23 cellular contexts compared by ENCODE assay signal in genomic region chr20:5570031-5570430, GRCh38. TPM values are rescaled to one million over a fixed set of nuclear protein-coding genes. Genes with fewer than 3 reads are reported as not detected.
DNase-seq lines count a peak whose midpoint lies in the region; ATAC-seq and TF ChIP-seq lines count a peak whose summit lies in the region.
"Had no signal": no experiment of that assay in that cellular context is flagged by ENCODE, and none has a peak within 500 bp of the region (broad histone marks: within the 10 kb centered on the region; RNA-seq: fewer than 3 reads in every experiment).

No MANE protein-coding gene starts in this region.

- POLR2A ChIA-PET in activated CD8-positive, alpha-beta T cell treated with anti-CD3 and anti-CD28 coated beads for 36 hours (lab: Charles Lee) = no interaction called here
- POLR2A ChIA-PET in activated CD8-positive, alpha-beta T cell treated with anti-CD3 and anti-CD28 coated beads, Interleukin-2, amount 10 ng/mL, durations not matched to agents 7 days and 5 days (lab: Charles Lee) = no interaction called here

- peak overlapping the region; percentile 43; the same call in 1 of the 2 replicates for H2AFZ ChIP-seq in Karpas-422 (ENCODE audit: low read length)
- no peak overlapping the region for H2AFZ ChIP-seq in osteoblast (ENCODE audit: low read length)
- H2AFZ ChIP-seq in mesenchymal stem cell (ENCODE audit: low read depth, low read length) = no peak overlapping the region

- 100% methylated on average over 3 of the region's 4 CpGs for WGBS in mesenchymal stem cell

- no peak overlapping the region for H2BK15ac ChIP-seq in mesenchymal stem cell (ENCODE audit: low read depth, poor library complexity, severe bottlenecking)

- H3K79me2 ChIP-seq in Karpas-422 (ENCODE audit: low read length) (no peaks in the 10 kb centered on the region), osteoblast (ENCODE audit: insufficient read depth, low read length) (no peaks in the 10 kb centered on the region)

- H2BK12ac ChIP-seq in mesenchymal stem cell (ENCODE audit: low read length in 2 of 2) = no peak overlapping the region

- intact Hi-C loops in activated CD8-positive, alpha-beta T cell treated with anti-CD3 and anti-CD28 coated beads for 36 hours (cut with micrococcal nuclease) = no loop called here

- H3K27me3 ChIP-seq in Karpas-422 (ENCODE audit: low read length) = no peaks in the 10 kb centered on the region
- no peaks in the 10 kb centered on the region for H3K27me3 ChIP-seq in osteoblast (ENCODE audit: insufficient read depth, low read length)
- H3K27me3 ChIP-seq in mesenchymal stem cell (ENCODE audit: control insufficient read depth in 1 of 2, insufficient read depth in 1 of 2, low read length in 2 of 2) = no peaks in the 10 kb centered on the region
- H3K27me3 ChIP-seq: BLaER1, breast epithelium, colonic mucosa, ovary, upper lobe of left lung had no signal

- H3K4me3 Mint-ChIP-seq in activated CD8-positive, alpha-beta T cell treated with anti-CD3 and anti-CD28 coated beads for 36 hours = no peak overlapping the region
- H3K4me3 Mint-ChIP-seq in activated CD8-positive, alpha-beta T cell treated with anti-CD3 and anti-CD28 coated beads, Interleukin-2, amount 10 ng/mL, durations not matched to agents 7 days and 5 days = no peak overlapping the region
- no peak overlapping the region for H3K4me3 Mint-ChIP-seq in effector memory CD8-positive, alpha-beta T cell
- no peak overlapping the region for H3K4me3 Mint-ChIP-seq in stimulated activated effector memory CD8-positive, alpha-beta T cell treated with anti-CD3 and anti-CD28 coated beads, Interleukin-12 subunit alpha, Interleukin-12 subunit beta, amount 100 ng/mL, for 72 hours

- no peak overlapping the region for H3K18ac ChIP-seq in mesenchymal stem cell (ENCODE audit: low read depth in 1 of 2, low read length in 2 of 2)

- no peak overlapping the region for H4K91ac ChIP-seq in mesenchymal stem cell (ENCODE audit: low read length)

- no peaks in the 10 kb centered on the region for H3K9me2 ChIP-seq in Karpas-422 (replicated peaks; ENCODE audit: insufficient read depth, low read length)

- no peak overlapping the region for H3K4ac ChIP-seq in mesenchymal stem cell (ENCODE audit: low read depth in 1 of 2, low read length in 2 of 2)

- no peak overlapping the region for H2BK5ac ChIP-seq in mesenchymal stem cell (ENCODE audit: low read depth, low read length, poor library complexity, severe bottlenecking)

- DNase-seq in activated CD8-positive, alpha-beta T cell treated with anti-CD3 and anti-CD28 coated beads for 36 hours = no peak
- DNase-seq in activated CD8-positive, alpha-beta T cell treated with anti-CD3 and anti-CD28 coated beads, Interleukin-2, amount 10 ng/mL, durations not matched to agents 7 days and 5 days = no peak
- DNase-seq in Karpas-422 (no peak), osteoblast (ENCODE audit: insufficient read length, low spot score, missing footprints) (no peak), mesenchymal stem cell (no peak)
- no peak for DNase-seq in effector memory CD8-positive, alpha-beta T cell
- no peak for DNase-seq in stimulated activated effector memory CD8-positive, alpha-beta T cell treated with anti-CD3 and anti-CD28 coated beads, Interleukin-12 subunit alpha, Interleukin-12 subunit beta, amount 100 ng/mL, for 72 hours (ENCODE audit: low spot score in 2 of 2)
- DNase-seq: activated CD4-positive, alpha-beta T cell treated with anti-CD3 and anti-CD28 coated beads, Interleukin-2, amount 50 U/mL, for 48 hours; activated T-cell treated with anti-CD3 and anti-CD28 coated beads, Interleukin-2, amount 50 U/mL, for 1 hour; colonic mucosa; glutamatergic neuron; GOT3; NCI-H1105; NCI-H2081; NCI-H345; NCI-H82; ovary; right cardiac atrium; Right ventricle myocardium superior; upper lobe of left lung had no signal

- H4K8ac ChIP-seq in mesenchymal stem cell (ENCODE audit: low read length) = no peak overlapping the region

- no peak overlapping the region for H2AK5ac ChIP-seq in mesenchymal stem cell (ENCODE audit: low read length, severe bottlenecking)

- peaks cover 22% of the 10 kb centered on the region for H3K4me1 Mint-ChIP-seq in activated CD8-positive, alpha-beta T cell treated with anti-CD3 and anti-CD28 coated beads for 36 hours (ENCODE audit: low read depth)
- peaks cover 15% of the 10 kb centered on the region for H3K4me1 Mint-ChIP-seq in activated CD8-positive, alpha-beta T cell treated with anti-CD3 and anti-CD28 coated beads, Interleukin-2, amount 10 ng/mL, durations not matched to agents 7 days and 5 days (ENCODE audit: low read depth)
- H3K4me1 Mint-ChIP-seq in effector memory CD8-positive, alpha-beta T cell (ENCODE audit: low read depth in 2 of 2) = peaks cover 7 to 10% of the 10 kb centered on the region in 2 donors
- H3K4me1 Mint-ChIP-seq in stimulated activated effector memory CD8-positive, alpha-beta T cell treated with anti-CD3 and anti-CD28 coated beads, Interleukin-12 subunit alpha, Interleukin-12 subunit beta, amount 100 ng/mL, for 72 hours = peaks cover 19% of the 10 kb centered on the region

- TF ChIP-seq CTCF in activated CD8-positive, alpha-beta T cell treated with anti-CD3 and anti-CD28 coated beads for 36 hours (IDR thresholded peaks at IDR 0.05) = no peak
- TF ChIP-seq CTCF in osteoblast (IDR thresholded peaks at IDR 0.05; ENCODE audit: extremely low read depth, low read depth, low read length) = no peak

- peaks cover 5% of the 10 kb centered on the region; the same call in 1 of the 2 replicates for H3K36me3 ChIP-seq in Karpas-422 (ENCODE audit: insufficient read depth, low read length)
- H3K36me3 ChIP-seq in osteoblast (ENCODE audit: insufficient read depth, low read length) = peaks cover 79% of the 10 kb centered on the region
- peaks cover 4 to 88% of the 10 kb centered on the region in 2 experiments for H3K36me3 ChIP-seq in mesenchymal stem cell (ENCODE audit: control insufficient read depth in 1 of 2, insufficient read depth in 2 of 2, low read depth in 1 of 2, low read length in 2 of 2)
- H3K36me3 ChIP-seq: colonic mucosa, ovary had no signal

- H3K4me1 ChIP-seq in Karpas-422 (ENCODE audit: low read length) (peaks cover 14% of the 10 kb centered on the region), osteoblast (ENCODE audit: insufficient read depth, low read length) (no peaks in the 10 kb centered on the region), mesenchymal stem cell (ENCODE audit: control insufficient read depth, insufficient read depth, low read depth, low read length) (no peaks in the 10 kb centered on the region)
- H3K4me1 ChIP-seq: breast epithelium, colonic mucosa had no signal

- no peaks in the 10 kb centered on the region for H3K27me3 Mint-ChIP-seq in activated CD8-positive, alpha-beta T cell treated with anti-CD3 and anti-CD28 coated beads for 36 hours
- no peaks in the 10 kb centered on the region for H3K27me3 Mint-ChIP-seq in activated CD8-positive, alpha-beta T cell treated with anti-CD3 and anti-CD28 coated beads, Interleukin-2, amount 10 ng/mL, durations not matched to agents 7 days and 5 days (ENCODE audit: low read depth)
- H3K27me3 Mint-ChIP-seq in effector memory CD8-positive, alpha-beta T cell = no peaks in the 10 kb centered on the region

- no peak overlapping the region for H3K14ac ChIP-seq in mesenchymal stem cell (ENCODE audit: low read length in 2 of 2)

- H3K23ac ChIP-seq in mesenchymal stem cell (ENCODE audit: low read length in 2 of 2) = no peak overlapping the region

- peaks cover 43% of the 10 kb centered on the region for H3K36me3 Mint-ChIP-seq in activated CD8-positive, alpha-beta T cell treated with anti-CD3 and anti-CD28 coated beads for 36 hours (ENCODE audit: low read depth)
- H3K36me3 Mint-ChIP-seq in activated CD8-positive, alpha-beta T cell treated with anti-CD3 and anti-CD28 coated beads, Interleukin-2, amount 10 ng/mL, durations not matched to agents 7 days and 5 days (ENCODE audit: low read depth) = peaks cover 45% of the 10 kb centered on the region
- peaks cover 79% of the 10 kb centered on the region for H3K36me3 Mint-ChIP-seq in effector memory CD8-positive, alpha-beta T cell (ENCODE audit: insufficient read depth)
- peaks cover 100% of the 10 kb centered on the region for H3K36me3 Mint-ChIP-seq in stimulated activated effector memory CD8-positive, alpha-beta T cell treated with anti-CD3 and anti-CD28 coated beads, Interleukin-12 subunit alpha, Interleukin-12 subunit beta, amount 100 ng/mL, for 72 hours

- H3K27ac ChIP-seq in Karpas-422 (ENCODE audit: low read length) (peak overlapping the region; percentile 54), osteoblast (ENCODE audit: low read depth, low read length) (no peak overlapping the region), mesenchymal stem cell (ENCODE audit: low read length, poor library complexity, severe bottlenecking) (no peak overlapping the region)
- H3K27ac ChIP-seq: BLaER1, breast epithelium, colonic mucosa, ovary had no signal

- no peak for ATAC-seq in activated CD8-positive, alpha-beta T cell treated with anti-CD3 and anti-CD28 coated beads for 36 hours
- ATAC-seq in activated CD8-positive, alpha-beta T cell treated with anti-CD3 and anti-CD28 coated beads, Interleukin-2, amount 10 ng/mL, durations not matched to agents 7 days and 5 days = no peak
- no peak for ATAC-seq in effector memory CD8-positive, alpha-beta T cell (replicated peaks)
- ATAC-seq in stimulated activated effector memory CD8-positive, alpha-beta T cell treated with anti-CD3 and anti-CD28 coated beads, Interleukin-12 subunit alpha, Interleukin-12 subunit beta, amount 100 ng/mL, for 72 hours = no peak
- no peak for ATAC-seq in GM18511 (IDR thresholded peaks at IDR 0.05; ENCODE audit: unreplicated experiment)

- no peaks in the 10 kb centered on the region for H3K9me3 Mint-ChIP-seq in activated CD8-positive, alpha-beta T cell treated with anti-CD3 and anti-CD28 coated beads for 36 hours
- no peaks in the 10 kb centered on the region for H3K9me3 Mint-ChIP-seq in activated CD8-positive, alpha-beta T cell treated with anti-CD3 and anti-CD28 coated beads, Interleukin-2, amount 10 ng/mL, durations not matched to agents 7 days and 5 days (ENCODE audit: insufficient read depth)
- H3K9me3 Mint-ChIP-seq in effector memory CD8-positive, alpha-beta T cell = no peaks in the 10 kb centered on the region
- H3K9me3 Mint-ChIP-seq in stimulated activated effector memory CD8-positive, alpha-beta T cell treated with anti-CD3 and anti-CD28 coated beads, Interleukin-12 subunit alpha, Interleukin-12 subunit beta, amount 100 ng/mL, for 72 hours = no peaks in the 10 kb centered on the region

- H3K9me3 ChIP-seq in Karpas-422 (ENCODE audit: low read length) = no peaks in the 10 kb centered on the region
- no peaks in the 10 kb centered on the region for H3K9me3 ChIP-seq in osteoblast (ENCODE audit: low read depth, low read length)
- no peaks in the 10 kb centered on the region for H3K9me3 ChIP-seq in mesenchymal stem cell (ENCODE audit: control insufficient read depth, low read length)
- H3K9me3 ChIP-seq: BLaER1, breast epithelium, colonic mucosa, ovary, upper lobe of left lung had no signal

- H4K20me1 ChIP-seq in Karpas-422 (ENCODE audit: insufficient read depth, low read depth, low read length) (no peaks in the 10 kb centered on the region), osteoblast (ENCODE audit: insufficient read depth, low read length) (peaks cover 2% of the 10 kb centered on the region)
- H4K20me1 ChIP-seq: BLaER1 had no signal

- H2BK120ac ChIP-seq in mesenchymal stem cell (ENCODE audit: low read depth, low read length) = no peak overlapping the region

- H3K79me1 ChIP-seq in mesenchymal stem cell (replicated peaks; ENCODE audit: low read length, poor library complexity, severe bottlenecking) = peaks cover 2% of the 10 kb centered on the region

- CTCF ChIA-PET in activated CD8-positive, alpha-beta T cell treated with anti-CD3 and anti-CD28 coated beads for 36 hours (lab: Charles Lee) = interaction anchor here (0.7 to 9.5 kb wide), 15 partner anchors 8 to 227 kb away, joined by 3 to 104 read pairs (median 8); no protein-coding TSS in a partner anchor
- CTCF ChIA-PET in activated CD8-positive, alpha-beta T cell treated with anti-CD3 and anti-CD28 coated beads, Interleukin-2, amount 10 ng/mL, durations not matched to agents 7 days and 5 days (lab: Charles Lee) = interaction anchor here (0.8 to 7.7 kb wide), 17 partner anchors 8 to 219 kb away, joined by 3 to 92 read pairs (median 6); no protein-coding TSS in a partner anchor

- H3K27ac Mint-ChIP-seq in activated CD8-positive, alpha-beta T cell treated with anti-CD3 and anti-CD28 coated beads for 36 hours = peak overlapping the region; percentile 84
- no peak overlapping the region for H3K27ac Mint-ChIP-seq in activated CD8-positive, alpha-beta T cell treated with anti-CD3 and anti-CD28 coated beads, Interleukin-2, amount 10 ng/mL, durations not matched to agents 7 days and 5 days
- H3K27ac Mint-ChIP-seq in effector memory CD8-positive, alpha-beta T cell = peak overlapping the region; percentile 46 to 87
- H3K27ac Mint-ChIP-seq in stimulated activated effector memory CD8-positive, alpha-beta T cell treated with anti-CD3 and anti-CD28 coated beads, Interleukin-12 subunit alpha, Interleukin-12 subunit beta, amount 100 ng/mL, for 72 hours = peak overlapping the region; percentile 77

- H3K4me3 ChIP-seq in Karpas-422 (ENCODE audit: low read length) (no peak overlapping the region), osteoblast (ENCODE audit: insufficient read depth, low read length) (no peak overlapping the region), mesenchymal stem cell (ENCODE audit: insufficient read depth in 1 of 2, low read depth in 1 of 2, low read length in 2 of 2) (no peak overlapping the region)
- H3K4me3 ChIP-seq: BLaER1, breast epithelium, colonic mucosa, ovary, upper lobe of left lung had no signal

- H3K4me2 ChIP-seq in Karpas-422 (ENCODE audit: low read depth, low read length, poor library complexity, severe bottlenecking) (peak overlapping the region; percentile 41), osteoblast (ENCODE audit: insufficient read depth, low read length) (no peak overlapping the region), mesenchymal stem cell (ENCODE audit: low read length, poor library complexity, severe bottlenecking) (no peak overlapping the region)
- H3K4me2 ChIP-seq: BLaER1 had no signal

- H3K9ac ChIP-seq in Karpas-422 (ENCODE audit: low read length) = peak overlapping the region; percentile 48; the same call in 1 of the 2 replicates
- H3K9ac ChIP-seq in mesenchymal stem cell (ENCODE audit: low read length) = no peak overlapping the region
- H3K9ac ChIP-seq: BLaER1 had no signal

RNA-seq across cellular contexts. Expression of gene GPCPD1, which starts 40.8 kb away (rescaled TPM):
- 10 to 100 TPM; 32.3 TPM for total RNA-seq in activated CD8-positive, alpha-beta T cell treated with anti-CD3 and anti-CD28 coated beads for 36 hours
- 10 to 100 TPM; 22.5 to 31.2 TPM for total RNA-seq in activated CD8-positive, alpha-beta T cell treated with anti-CD3 and anti-CD28 coated beads, Interleukin-2, amount 10 ng/mL, durations not matched to agents 7 days and 5 days
- total RNA-seq in Karpas-422 (2014; rRNA removed; shearing (Covaris generic); ENCODE audit: low replicate concordance) = 4.9 and 7.1 TPM in 2 replicates
- 22.4 and 23.9 TPM in 2 replicates for total RNA-seq in osteoblast
- polyA plus RNA-seq in mesenchymal stem cell (2013, experiment 1 of 2) = 16.4 TPM
- 16.4 TPM for polyA plus RNA-seq in mesenchymal stem cell (2013, experiment 2 of 2)
